In the genomic region with DNA sequence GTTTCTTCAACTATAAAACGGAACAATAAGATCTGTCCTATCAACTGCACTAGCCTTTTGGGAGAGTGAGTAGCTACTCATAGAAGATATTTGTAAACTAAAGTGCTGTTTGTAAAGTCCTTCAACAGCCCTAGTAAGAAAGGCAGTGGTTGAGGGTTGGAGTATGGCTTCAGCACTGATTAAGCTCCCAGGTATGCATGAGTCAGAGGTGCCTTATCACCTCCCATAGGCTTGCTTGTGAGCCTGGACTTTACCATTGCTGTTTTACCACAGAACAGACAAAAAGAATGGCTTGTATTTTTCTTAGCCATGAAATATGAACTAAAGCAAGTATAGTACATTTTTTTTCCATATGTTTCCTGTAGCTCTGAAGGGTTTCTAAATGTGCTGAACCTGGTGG, we compare ENCODE assay signal across 11 cellular contexts. TPM values are rescaled to one million over a fixed set of nuclear protein-coding genes. Genes with fewer than 3 reads are reported as not detected.
DNase-seq lines count a peak whose midpoint lies in the region; ATAC-seq, FAIRE-seq and TF ChIP-seq lines count a peak whose summit lies in the region.
"Had no signal": no experiment of that assay in that cellular context is flagged by ENCODE, and none has a peak within 500 bp of the region (broad histone marks: within the 10 kb centered on the region; RNA-seq: fewer than 3 reads in every experiment).

No MANE protein-coding gene starts in this region.

- H3K9me3 ChIP-seq in RWPE2 (ENCODE audit: severe bottlenecking): no peaks in the 10 kb centered on the region
- H3K9me3 ChIP-seq: gastroesophageal sphincter had no signal

- no peaks in the 10 kb centered on the region for H3K27me3 ChIP-seq in RWPE2 (ENCODE audit: insufficient read depth, poor library complexity, severe bottlenecking)
- H3K27me3 ChIP-seq: gastroesophageal sphincter had no signal

- H3K27ac ChIP-seq in RWPE2 (ENCODE audit: poor library complexity, severe bottlenecking): peak overlapping the region; percentile 5
- H3K27ac ChIP-seq: gastroesophageal sphincter had no signal

- peaks cover 9% of the 10 kb centered on the region for H3K4me1 ChIP-seq in RWPE2 (ENCODE audit: insufficient read depth, poor library complexity, severe bottlenecking)
- H3K4me1 ChIP-seq: gastroesophageal sphincter had no signal

- H3K36me3 ChIP-seq in RWPE2 (ENCODE audit: low read depth): no peaks in the 10 kb centered on the region
- H3K36me3 ChIP-seq: gastroesophageal sphincter had no signal

- ATAC-seq in RWPE2 (ENCODE audit: low read depth): peak; percentile 100
- ATAC-seq: gastroesophageal sphincter; naive thymus-derived CD8-positive, alpha-beta T cell had no signal

- no peak for FAIRE-seq in D721Med (lab: Jason Lieb, UNC)

- DNase-seq in H4 (ENCODE audit: low spot score) (peak; percentile 56), RWPE2 (ENCODE audit: low spot score) (peak; percentile 71), fibroblast of pulmonary artery (ENCODE audit: low read depth) (peak; percentile 84), skeletal muscle cell (ENCODE audit: low read depth) (peak; percentile 84), NOMO-1 (lab: John Stamatoyannopoulos, UW; ENCODE audit: unreplicated experiment in 2 of 2) (no peak), SIG-M5 (lab: John Stamatoyannopoulos, UW) (no peak), D721Med (ENCODE audit: insufficient read length, low spot score) (no peak)
- no peak for DNase-seq in NK-92 treated with Interleukin-12 subunit alpha and Interleukin-12 subunit beta, amount 100 ng/mL, for 24 hours (lab: John Stamatoyannopoulos, UW)
- DNase-seq: activated CD4-positive, alpha-beta memory T cell treated with anti-CD3 and anti-CD28 coated beads, Interleukin-2, amount 10 ng/mL, durations not matched to agents 7 days and 5 days; naive thymus-derived CD8-positive, alpha-beta T cell had no signal

- H3K4me3 ChIP-seq in RWPE2 (ENCODE audit: severe bottlenecking) (no peak overlapping the region), fibroblast of pulmonary artery (replicated peaks; ENCODE audit: low read depth, low read length) (no peak overlapping the region), skeletal muscle cell (ENCODE audit: low read depth, low read length) (no peak overlapping the region)
- H3K4me3 ChIP-seq: gastroesophageal sphincter had no signal

- no peak for TF ChIP-seq CTCF in RWPE2 (IDR thresholded peaks at IDR 0.05; ENCODE audit: poor library complexity, severe bottlenecking)
- no peak for TF ChIP-seq CTCF in fibroblast of pulmonary artery (IDR thresholded peaks at IDR 0.05; ENCODE audit: low read length, missing control alignments)
- TF ChIP-seq CTCF in D721Med (IDR thresholded peaks at IDR 0.05; ENCODE audit: insufficient read depth, missing control alignments): no peak

RNA-seq across cellular contexts. Expression of gene SAMD3, which starts 44.1 kb away (rescaled TPM):
- not detected in 2 replicates for total RNA-seq in H4 (2014; rRNA removed; shearing (Covaris generic))

Comparison
In these comparisons a context has a peak if more than half of its experiments do, and no peak if none do; other contexts are left out.
1. DNase-seq: peak in H4 (single experiment), RWPE2 (single experiment), fibroblast of pulmonary artery (single experiment) and skeletal muscle cell (single experiment); none in NOMO-1 (0 of 2), NK-92 treated with Interleukin-12 subunit alpha and Interleukin-12 subunit beta, amount 100 ng/mL, for 24 hours (single experiment), SIG-M5 (single experiment) and D721Med (single experiment).